Comparison of ENCODE assay signal across 24 cellular contexts in the genomic region with DNA sequence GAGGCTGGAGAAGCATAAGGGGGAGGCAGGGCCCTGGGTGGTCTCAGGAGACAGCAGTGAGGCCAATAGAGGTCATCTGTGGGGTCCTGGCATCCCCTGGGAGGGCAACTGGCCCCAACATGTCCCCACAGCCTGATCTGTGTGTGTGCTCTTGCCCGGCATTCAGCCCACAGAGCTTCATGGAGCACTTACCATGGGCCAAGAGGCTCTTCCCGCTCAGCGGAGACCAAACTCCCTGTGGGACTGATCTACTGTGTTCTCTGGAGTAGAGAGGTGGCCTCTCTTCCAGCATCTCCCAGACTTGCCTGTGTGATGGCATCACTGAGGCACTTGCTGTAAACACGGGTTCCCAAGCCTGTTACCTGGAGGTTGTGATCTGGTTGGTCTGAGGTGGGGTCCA.
"Had no signal": no experiment of that assay in that cellular context is flagged by ENCODE, and none has a peak within 500 bp of the region (broad histone marks: within the 10 kb centered on the region; RNA-seq: fewer than 3 reads in every experiment).

No MANE protein-coding gene starts in this region.

- H3K9me3 ChIP-seq: esophagus squamous epithelium, gastroesophageal sphincter, neutrophil, sigmoid colon, tibial nerve, uterus had no signal

- H3K9me3 Mint-ChIP-seq: activated naive CD8-positive, alpha-beta T cell treated with anti-CD3 and anti-CD28 coated beads, Interleukin-2, amount 10 ng/mL, durations not matched to agents 7 days and 5 days; endodermal cell; natural killer cell had no signal

- H3K9ac ChIP-seq: parathyroid adenoma had no signal

- H3K36me3 ChIP-seq: esophagus squamous epithelium, gastroesophageal sphincter, neutrophil, sigmoid colon, tibial nerve, uterus had no signal

- H3K4me3 Mint-ChIP-seq: activated naive CD8-positive, alpha-beta T cell treated with anti-CD3 and anti-CD28 coated beads, Interleukin-2, amount 10 ng/mL, durations not matched to agents 7 days and 5 days; endodermal cell; natural killer cell; T-helper 17 cell had no signal

- ATAC-seq: gastroesophageal sphincter, left cardiac atrium, natural killer cell, T-helper 17 cell had no signal

- DNase-seq: activated CD4-positive, alpha-beta T cell treated with anti-CD3 and anti-CD28 coated beads for 4 hours; activated CD4-positive, alpha-beta T cell treated with anti-CD3 and anti-CD28 coated beads, Interleukin-2, amount 50 U/mL, for 48 hours; activated CD4-positive, CD25-positive, alpha-beta regulatory T cell; activated naive CD4-positive, alpha-beta T cell treated with Interleukin-2 at 50 U/mL for 16 hours; activated naive CD8-positive, alpha-beta T cell treated with anti-CD3 and anti-CD28 coated beads, Interleukin-2, amount 10 ng/mL, durations not matched to agents 7 days and 5 days; activated T-cell treated with anti-CD3 and anti-CD28 coated beads, Interleukin-2, amount 50 U/mL, for 48 hours; amniotic stem cell; cortex of kidney; endodermal cell; esophagus squamous epithelium; head of caudate nucleus; left cardiac atrium; natural killer cell; sigmoid colon; stimulated activated CD4-positive, alpha-beta T cell treated with anti-CD3 and anti-CD28 coated beads, Interleukin-4, amount 100 ng/mL, for 1 hour; stimulated activated naive CD4-positive, alpha-beta T cell treated with Interleukin-2 at 50 U/mL for 16 hours; SW 1271; T-helper 17 cell; uterus had no signal

- H3K27ac Mint-ChIP-seq: activated naive CD8-positive, alpha-beta T cell treated with anti-CD3 and anti-CD28 coated beads, Interleukin-2, amount 10 ng/mL, durations not matched to agents 7 days and 5 days; endodermal cell; natural killer cell; T-helper 17 cell had no signal

- H3K27ac ChIP-seq: gastroesophageal sphincter, neutrophil, parathyroid adenoma, sigmoid colon, tibial nerve, uterus had no signal

- H3K4me1 ChIP-seq: parathyroid adenoma, uterus had no signal

- H3K4me1 Mint-ChIP-seq: activated naive CD8-positive, alpha-beta T cell treated with anti-CD3 and anti-CD28 coated beads, Interleukin-2, amount 10 ng/mL, durations not matched to agents 7 days and 5 days; natural killer cell had no signal

- H3K27me3 Mint-ChIP-seq: activated naive CD8-positive, alpha-beta T cell treated with anti-CD3 and anti-CD28 coated beads, Interleukin-2, amount 10 ng/mL, durations not matched to agents 7 days and 5 days had no signal

- H3K27me3 ChIP-seq: esophagus squamous epithelium, gastroesophageal sphincter, sigmoid colon, tibial nerve, uterus had no signal

- H3K36me3 Mint-ChIP-seq: activated naive CD8-positive, alpha-beta T cell treated with anti-CD3 and anti-CD28 coated beads, Interleukin-2, amount 10 ng/mL, durations not matched to agents 7 days and 5 days; natural killer cell had no signal

- H3K4me3 ChIP-seq: esophagus squamous epithelium, gastroesophageal sphincter, lung, sigmoid colon, tibial nerve, uterus had no signal
